1 cellular context compared by ENCODE assay signal in the genomic region with DNA sequence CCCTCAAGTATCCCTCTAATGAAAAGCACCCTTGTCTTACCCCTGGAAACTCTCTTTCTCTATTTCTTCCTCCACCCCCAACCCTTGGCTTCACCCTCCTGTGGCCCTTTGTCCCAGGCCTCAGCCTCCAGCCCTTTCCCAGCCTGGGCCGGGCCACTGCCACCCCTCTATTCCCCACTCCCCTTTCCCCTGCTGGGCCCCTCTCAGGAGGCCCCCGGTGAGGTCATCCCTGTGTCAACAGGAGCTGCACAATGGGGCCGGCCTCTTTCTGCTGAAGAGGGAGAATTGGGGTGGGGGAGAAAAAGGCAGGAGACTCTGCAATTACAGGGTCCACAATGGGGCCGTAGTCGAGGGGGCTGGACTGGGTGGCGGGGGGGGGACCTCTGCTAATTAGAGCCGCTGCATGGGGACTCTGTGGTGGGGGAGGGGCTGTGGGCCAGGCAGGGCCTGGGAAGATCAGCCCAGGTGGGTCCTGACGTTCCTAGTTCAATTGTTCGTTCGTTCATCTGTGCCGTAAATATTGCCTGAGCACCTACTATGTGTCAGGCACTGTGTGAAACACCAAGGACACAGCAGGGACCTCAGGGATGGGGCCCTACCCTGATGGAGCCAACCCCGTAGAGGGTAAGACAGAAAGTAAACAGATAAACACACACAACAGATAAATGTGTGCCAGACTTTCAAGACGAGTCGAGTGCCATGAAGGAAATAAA.
A peak's percentile ranks its signal among the peaks of the same experiment; 100 is the strongest.
TF ChIP-seq lines count a peak whose summit lies in the region.

No MANE protein-coding gene starts in this region.

TF ChIP-seq in HepG2, 621 proteins besides CTCF, POLR2A, EP300 and RAD21 (continued from another document and continues in another):
- TF ChIP-seq, protein P1, sequence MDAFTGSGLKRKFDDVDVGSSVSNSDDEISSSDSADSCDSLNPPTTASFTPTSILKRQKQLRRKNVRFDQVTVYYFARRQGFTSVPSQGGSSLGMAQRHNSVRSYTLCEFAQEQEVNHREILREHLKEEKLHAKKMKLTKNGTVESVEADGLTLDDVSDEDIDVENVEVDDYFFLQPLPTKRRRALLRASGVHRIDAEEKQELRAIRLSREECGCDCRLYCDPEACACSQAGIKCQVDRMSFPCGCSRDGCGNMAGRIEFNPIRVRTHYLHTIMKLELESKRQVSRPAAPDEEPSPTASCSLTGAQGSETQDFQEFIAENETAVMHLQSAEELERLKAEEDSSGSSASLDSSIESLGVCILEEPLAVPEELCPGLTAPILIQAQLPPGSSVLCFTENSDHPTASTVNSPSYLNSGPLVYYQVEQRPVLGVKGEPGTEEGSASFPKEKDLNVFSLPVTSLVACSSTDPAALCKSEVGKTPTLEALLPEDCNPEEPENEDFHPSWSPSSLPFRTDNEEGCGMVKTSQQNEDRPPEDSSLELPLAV (CRISPR knock-in tag; conservative IDR thresholded peaks at IDR 0.05; ENCODE audit: low read depth) = no peak
- TF ChIP-seq, protein P2, sequence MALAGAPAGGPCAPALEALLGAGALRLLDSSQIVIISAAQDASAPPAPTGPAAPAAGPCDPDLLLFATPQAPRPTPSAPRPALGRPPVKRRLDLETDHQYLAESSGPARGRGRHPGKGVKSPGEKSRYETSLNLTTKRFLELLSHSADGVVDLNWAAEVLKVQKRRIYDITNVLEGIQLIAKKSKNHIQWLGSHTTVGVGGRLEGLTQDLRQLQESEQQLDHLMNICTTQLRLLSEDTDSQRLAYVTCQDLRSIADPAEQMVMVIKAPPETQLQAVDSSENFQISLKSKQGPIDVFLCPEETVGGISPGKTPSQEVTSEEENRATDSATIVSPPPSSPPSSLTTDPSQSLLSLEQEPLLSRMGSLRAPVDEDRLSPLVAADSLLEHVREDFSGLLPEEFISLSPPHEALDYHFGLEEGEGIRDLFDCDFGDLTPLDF (CRISPR knock-in tag; IDR thresholded peaks at IDR 0.05) = no peak
- TF ChIP-seq THAP11 (CRISPR knock-in tag; IDR thresholded peaks at IDR 0.05) = peak; percentile 61
- TF ChIP-seq, protein P3, sequence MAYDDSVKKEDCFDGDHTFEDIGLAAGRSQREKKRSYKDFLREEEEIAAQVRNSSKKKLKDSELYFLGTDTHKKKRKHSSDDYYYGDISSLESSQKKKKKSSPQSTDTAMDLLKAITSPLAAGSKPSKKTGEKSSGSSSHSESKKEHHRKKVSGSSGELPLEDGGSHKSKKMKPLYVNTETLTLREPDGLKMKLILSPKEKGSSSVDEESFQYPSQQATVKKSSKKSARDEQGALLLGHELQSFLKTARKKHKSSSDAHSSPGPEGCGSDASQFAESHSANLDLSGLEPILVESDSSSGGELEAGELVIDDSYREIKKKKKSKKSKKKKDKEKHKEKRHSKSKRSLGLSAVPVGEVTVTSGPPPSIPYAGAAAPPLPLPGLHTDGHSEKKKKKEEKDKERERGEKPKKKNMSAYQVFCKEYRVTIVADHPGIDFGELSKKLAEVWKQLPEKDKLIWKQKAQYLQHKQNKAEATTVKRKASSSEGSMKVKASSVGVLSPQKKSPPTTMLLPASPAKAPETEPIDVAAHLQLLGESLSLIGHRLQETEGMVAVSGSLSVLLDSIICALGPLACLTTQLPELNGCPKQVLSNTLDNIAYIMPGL (CRISPR knock-in tag; IDR thresholded peaks at IDR 0.05; ENCODE audit: borderline replicate concordance in 1 of 2, low read depth in 1 of 2) = no peak
- TF ChIP-seq SIX4 (CRISPR knock-in tag; IDR thresholded peaks at IDR 0.05) = 0 out of 2 replicates have a peak, but pooled peaks have one; percentile 39
- no peak for TF ChIP-seq MTF1 (CRISPR knock-in tag; IDR thresholded peaks at IDR 0.05)
- TF ChIP-seq KLF11 (CRISPR knock-in tag; IDR thresholded peaks at IDR 0.05) = no peak
- TF ChIP-seq ZNF839 (CRISPR knock-in tag; IDR thresholded peaks at IDR 0.05; ENCODE audit: borderline replicate concordance) = no peak
- TF ChIP-seq, protein P4, sequence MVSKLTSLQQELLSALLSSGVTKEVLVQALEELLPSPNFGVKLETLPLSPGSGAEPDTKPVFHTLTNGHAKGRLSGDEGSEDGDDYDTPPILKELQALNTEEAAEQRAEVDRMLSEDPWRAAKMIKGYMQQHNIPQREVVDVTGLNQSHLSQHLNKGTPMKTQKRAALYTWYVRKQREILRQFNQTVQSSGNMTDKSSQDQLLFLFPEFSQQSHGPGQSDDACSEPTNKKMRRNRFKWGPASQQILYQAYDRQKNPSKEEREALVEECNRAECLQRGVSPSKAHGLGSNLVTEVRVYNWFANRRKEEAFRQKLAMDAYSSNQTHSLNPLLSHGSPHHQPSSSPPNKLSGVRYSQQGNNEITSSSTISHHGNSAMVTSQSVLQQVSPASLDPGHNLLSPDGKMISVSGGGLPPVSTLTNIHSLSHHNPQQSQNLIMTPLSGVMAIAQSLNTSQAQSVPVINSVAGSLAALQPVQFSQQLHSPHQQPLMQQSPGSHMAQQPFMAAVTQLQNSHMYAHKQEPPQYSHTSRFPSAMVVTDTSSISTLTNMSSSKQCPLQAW (CRISPR knock-in tag; IDR thresholded peaks at IDR 0.05) = peak; percentile 31; the same call in 1 of the 2 replicates
- TF ChIP-seq ATF7 (IDR thresholded peaks at IDR 0.05) = 0 out of 2 replicates have a peak, but pooled peaks have one; percentile 26
- TF ChIP-seq ATF7 (CRISPR knock-in tag; IDR thresholded peaks at IDR 0.05) = peak; percentile 99
- TF ChIP-seq ZSCAN9 (CRISPR knock-in tag; IDR thresholded peaks at IDR 0.05; ENCODE audit: borderline replicate concordance) = 0 out of 2 replicates have a peak, but pooled peaks have one; percentile 33
- TF ChIP-seq CENPX (CRISPR knock-in tag; IDR thresholded peaks at IDR 0.05) = no peak
- TF ChIP-seq SP5 (CRISPR knock-in tag; IDR thresholded peaks at IDR 0.05; ENCODE audit: borderline replicate concordance, low read depth) = peak; percentile 51; the same call in 1 of the 2 replicates
- TF ChIP-seq, protein P5, sequence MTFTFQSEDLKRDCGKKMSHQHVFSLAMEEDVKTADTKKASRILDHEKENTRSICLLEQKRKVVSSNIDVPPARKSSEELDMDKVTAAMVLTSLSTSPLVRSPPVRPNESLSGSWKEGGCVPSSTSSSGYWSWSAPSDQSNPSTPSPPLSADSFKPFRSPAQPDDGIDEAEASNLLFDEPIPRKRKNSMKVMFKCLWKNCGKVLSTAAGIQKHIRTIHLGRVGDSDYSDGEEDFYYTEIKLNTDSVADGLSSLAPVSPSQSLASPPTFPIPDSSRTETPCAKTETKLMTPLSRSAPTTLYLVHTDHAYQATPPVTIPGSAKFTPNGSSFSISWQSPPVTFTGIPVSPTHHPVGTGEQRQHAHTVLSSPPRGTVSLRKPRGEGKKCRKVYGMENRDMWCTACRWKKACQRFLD (CRISPR knock-in tag; IDR thresholded peaks at IDR 0.05; ENCODE audit: borderline replicate concordance) = no peak
- TF ChIP-seq RBAK (CRISPR knock-in tag; IDR thresholded peaks at IDR 0.05) = no peak
- TF ChIP-seq, protein P6, sequence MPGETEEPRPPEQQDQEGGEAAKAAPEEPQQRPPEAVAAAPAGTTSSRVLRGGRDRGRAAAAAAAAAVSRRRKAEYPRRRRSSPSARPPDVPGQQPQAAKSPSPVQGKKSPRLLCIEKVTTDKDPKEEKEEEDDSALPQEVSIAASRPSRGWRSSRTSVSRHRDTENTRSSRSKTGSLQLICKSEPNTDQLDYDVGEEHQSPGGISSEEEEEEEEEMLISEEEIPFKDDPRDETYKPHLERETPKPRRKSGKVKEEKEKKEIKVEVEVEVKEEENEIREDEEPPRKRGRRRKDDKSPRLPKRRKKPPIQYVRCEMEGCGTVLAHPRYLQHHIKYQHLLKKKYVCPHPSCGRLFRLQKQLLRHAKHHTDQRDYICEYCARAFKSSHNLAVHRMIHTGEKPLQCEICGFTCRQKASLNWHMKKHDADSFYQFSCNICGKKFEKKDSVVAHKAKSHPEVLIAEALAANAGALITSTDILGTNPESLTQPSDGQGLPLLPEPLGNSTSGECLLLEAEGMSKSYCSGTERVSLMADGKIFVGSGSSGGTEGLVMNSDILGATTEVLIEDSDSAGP (CRISPR knock-in tag; IDR thresholded peaks at IDR 0.05; ENCODE audit: borderline replicate concordance) = 0 out of 2 replicates have a peak, but pooled peaks have one; percentile 21
- TF ChIP-seq, protein P7, sequence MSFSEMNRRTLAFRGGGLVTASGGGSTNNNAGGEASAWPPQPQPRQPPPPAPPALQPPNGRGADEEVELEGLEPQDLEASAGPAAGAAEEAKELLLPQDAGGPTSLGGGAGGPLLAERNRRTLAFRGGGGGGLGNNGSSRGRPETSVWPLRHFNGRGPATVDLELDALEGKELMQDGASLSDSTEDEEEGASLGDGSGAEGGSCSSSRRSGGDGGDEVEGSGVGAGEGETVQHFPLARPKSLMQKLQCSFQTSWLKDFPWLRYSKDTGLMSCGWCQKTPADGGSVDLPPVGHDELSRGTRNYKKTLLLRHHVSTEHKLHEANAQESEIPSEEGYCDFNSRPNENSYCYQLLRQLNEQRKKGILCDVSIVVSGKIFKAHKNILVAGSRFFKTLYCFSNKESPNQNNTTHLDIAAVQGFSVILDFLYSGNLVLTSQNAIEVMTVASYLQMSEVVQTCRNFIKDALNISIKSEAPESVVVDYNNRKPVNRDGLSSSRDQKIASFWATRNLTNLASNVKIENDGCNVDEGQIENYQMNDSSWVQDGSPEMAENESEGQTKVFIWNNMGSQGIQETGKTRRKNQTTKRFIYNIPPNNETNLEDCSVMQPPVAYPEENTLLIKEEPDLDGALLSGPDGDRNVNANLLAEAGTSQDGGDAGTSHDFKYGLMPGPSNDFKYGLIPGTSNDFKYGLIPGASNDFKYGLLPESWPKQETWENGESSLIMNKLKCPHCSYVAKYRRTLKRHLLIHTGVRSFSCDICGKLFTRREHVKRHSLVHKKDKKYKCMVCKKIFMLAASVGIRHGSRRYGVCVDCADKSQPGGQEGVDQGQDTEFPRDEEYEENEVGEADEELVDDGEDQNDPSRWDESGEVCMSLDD (CRISPR knock-in tag; IDR thresholded peaks at IDR 0.05; ENCODE audit: borderline replicate concordance) = peak; percentile 82; the same call in 1 of the 2 replicates
- no peak for TF ChIP-seq ZNF530 (CRISPR knock-in tag; IDR thresholded peaks at IDR 0.05; ENCODE audit: low read depth)
- TF ChIP-seq RFX1 (IDR thresholded peaks at IDR 0.05) = no peak
- no peak for TF ChIP-seq MIER3 (CRISPR knock-in tag; IDR thresholded peaks at IDR 0.05; ENCODE audit: borderline replicate concordance)
- TF ChIP-seq ARHGAP35 (CRISPR knock-in tag; IDR thresholded peaks at IDR 0.05; ENCODE audit: borderline replicate concordance) = no peak
- TF ChIP-seq, protein P8, sequence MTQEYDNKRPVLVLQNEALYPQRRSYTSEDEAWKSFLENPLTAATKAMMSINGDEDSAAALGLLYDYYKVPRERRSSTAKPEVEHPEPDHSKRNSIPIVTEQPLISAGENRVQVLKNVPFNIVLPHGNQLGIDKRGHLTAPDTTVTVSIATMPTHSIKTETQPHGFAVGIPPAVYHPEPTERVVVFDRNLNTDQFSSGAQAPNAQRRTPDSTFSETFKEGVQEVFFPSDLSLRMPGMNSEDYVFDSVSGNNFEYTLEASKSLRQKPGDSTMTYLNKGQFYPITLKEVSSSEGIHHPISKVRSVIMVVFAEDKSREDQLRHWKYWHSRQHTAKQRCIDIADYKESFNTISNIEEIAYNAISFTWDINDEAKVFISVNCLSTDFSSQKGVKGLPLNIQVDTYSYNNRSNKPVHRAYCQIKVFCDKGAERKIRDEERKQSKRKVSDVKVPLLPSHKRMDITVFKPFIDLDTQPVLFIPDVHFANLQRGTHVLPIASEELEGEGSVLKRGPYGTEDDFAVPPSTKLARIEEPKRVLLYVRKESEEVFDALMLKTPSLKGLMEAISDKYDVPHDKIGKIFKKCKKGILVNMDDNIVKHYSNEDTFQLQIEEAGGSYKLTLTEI (CRISPR knock-in tag; conservative IDR thresholded peaks at IDR 0.05) = no peak
- no peak for TF ChIP-seq SNRNP70 (IDR thresholded peaks at IDR 0.05; ENCODE audit: low read depth, low read length)
- no peak for TF ChIP-seq HNRNPK (IDR thresholded peaks at IDR 0.05; ENCODE audit: low read depth, low read length, poor library complexity, severe bottlenecking)
- TF ChIP-seq ZNF614 (CRISPR knock-in tag; IDR thresholded peaks at IDR 0.05; ENCODE audit: borderline replicate concordance) = 0 out of 2 replicates have a peak, but pooled peaks have one; percentile 29
- no peak for TF ChIP-seq ZFP41 (CRISPR knock-in tag; IDR thresholded peaks at IDR 0.05; ENCODE audit: borderline replicate concordance)
- TF ChIP-seq MEF2D (CRISPR knock-in tag; IDR thresholded peaks at IDR 0.05) = no peak
- no peak for TF ChIP-seq ZNF747 (CRISPR knock-in tag; IDR thresholded peaks at IDR 0.05; ENCODE audit: borderline replicate concordance)
- TF ChIP-seq ARID2 (CRISPR knock-in tag; IDR thresholded peaks at IDR 0.05; ENCODE audit: borderline replicate concordance) = no peak
- TF ChIP-seq, protein P9, sequence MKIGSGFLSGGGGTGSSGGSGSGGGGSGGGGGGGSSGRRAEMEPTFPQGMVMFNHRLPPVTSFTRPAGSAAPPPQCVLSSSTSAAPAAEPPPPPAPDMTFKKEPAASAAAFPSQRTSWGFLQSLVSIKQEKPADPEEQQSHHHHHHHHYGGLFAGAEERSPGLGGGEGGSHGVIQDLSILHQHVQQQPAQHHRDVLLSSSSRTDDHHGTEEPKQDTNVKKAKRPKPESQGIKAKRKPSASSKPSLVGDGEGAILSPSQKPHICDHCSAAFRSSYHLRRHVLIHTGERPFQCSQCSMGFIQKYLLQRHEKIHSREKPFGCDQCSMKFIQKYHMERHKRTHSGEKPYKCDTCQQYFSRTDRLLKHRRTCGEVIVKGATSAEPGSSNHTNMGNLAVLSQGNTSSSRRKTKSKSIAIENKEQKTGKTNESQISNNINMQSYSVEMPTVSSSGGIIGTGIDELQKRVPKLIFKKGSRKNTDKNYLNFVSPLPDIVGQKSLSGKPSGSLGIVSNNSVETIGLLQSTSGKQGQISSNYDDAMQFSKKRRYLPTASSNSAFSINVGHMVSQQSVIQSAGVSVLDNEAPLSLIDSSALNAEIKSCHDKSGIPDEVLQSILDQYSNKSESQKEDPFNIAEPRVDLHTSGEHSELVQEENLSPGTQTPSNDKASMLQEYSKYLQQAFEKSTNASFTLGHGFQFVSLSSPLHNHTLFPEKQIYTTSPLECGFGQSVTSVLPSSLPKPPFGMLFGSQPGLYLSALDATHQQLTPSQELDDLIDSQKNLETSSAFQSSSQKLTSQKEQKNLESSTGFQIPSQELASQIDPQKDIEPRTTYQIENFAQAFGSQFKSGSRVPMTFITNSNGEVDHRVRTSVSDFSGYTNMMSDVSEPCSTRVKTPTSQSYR (CRISPR knock-in tag; IDR thresholded peaks at IDR 0.05; ENCODE audit: borderline replicate concordance) = peak; percentile 62; the same call in 1 of the 2 replicates
- TF ChIP-seq ZNF674 (CRISPR knock-in tag; IDR thresholded peaks at IDR 0.05; ENCODE audit: low read depth) = no peak
- TF ChIP-seq MZF1 (CRISPR knock-in tag; IDR thresholded peaks at IDR 0.05; ENCODE audit: borderline replicate concordance) = no peak
- TF ChIP-seq ZSCAN20 (CRISPR knock-in tag; IDR thresholded peaks at IDR 0.05; ENCODE audit: borderline replicate concordance) = no peak
- TF ChIP-seq, protein P10, sequence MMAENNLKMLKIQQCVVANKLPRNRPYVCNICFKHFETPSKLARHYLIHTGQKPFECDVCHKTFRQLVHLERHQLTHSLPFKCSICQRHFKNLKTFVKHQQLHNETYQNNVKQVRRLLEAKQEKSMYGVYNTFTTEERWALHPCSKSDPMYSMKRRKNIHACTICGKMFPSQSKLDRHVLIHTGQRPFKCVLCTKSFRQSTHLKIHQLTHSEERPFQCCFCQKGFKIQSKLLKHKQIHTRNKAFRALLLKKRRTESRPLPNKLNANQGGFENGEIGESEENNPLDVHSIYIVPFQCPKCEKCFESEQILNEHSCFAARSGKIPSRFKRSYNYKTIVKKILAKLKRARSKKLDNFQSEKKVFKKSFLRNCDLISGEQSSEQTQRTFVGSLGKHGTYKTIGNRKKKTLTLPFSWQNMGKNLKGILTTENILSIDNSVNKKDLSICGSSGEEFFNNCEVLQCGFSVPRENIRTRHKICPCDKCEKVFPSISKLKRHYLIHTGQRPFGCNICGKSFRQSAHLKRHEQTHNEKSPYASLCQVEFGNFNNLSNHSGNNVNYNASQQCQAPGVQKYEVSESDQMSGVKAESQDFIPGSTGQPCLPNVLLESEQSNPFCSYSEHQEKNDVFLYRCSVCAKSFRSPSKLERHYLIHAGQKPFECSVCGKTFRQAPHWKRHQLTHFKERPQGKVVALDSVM (CRISPR knock-in tag; IDR thresholded peaks at IDR 0.05) = no peak; the same call in 1 of the 2 replicates
- TF ChIP-seq HHEX (CRISPR knock-in tag; IDR thresholded peaks at IDR 0.05) = no peak
- no peak for TF ChIP-seq ATAD3A (CRISPR knock-in tag; IDR thresholded peaks at IDR 0.05)
